In genomic region chr22:23908561-23909205, GRCh38 we compare ENCODE assay signal across 2 cellular contexts.
TF ChIP-seq lines count a peak whose summit lies in the region.

No MANE protein-coding gene starts in this region.

TF ChIP-seq in WTC11, 78 proteins besides CTCF, POLR2A, EP300 and RAD21:
- no peak for TF ChIP-seq USF2 (CRISPR knock-in tag; IDR thresholded peaks at IDR 0.05)
- TF ChIP-seq TEAD1 (CRISPR knock-in tag; IDR thresholded peaks at IDR 0.05) = no peak
- TF ChIP-seq CREB1 (CRISPR knock-in tag; IDR thresholded peaks at IDR 0.05) = no peak
- TF ChIP-seq KAT7 (CRISPR knock-in tag; IDR thresholded peaks at IDR 0.05; ENCODE audit: borderline replicate concordance) = no peak
- no peak for TF ChIP-seq SP1 (CRISPR knock-in tag; conservative IDR thresholded peaks at IDR 0.05)
- TF ChIP-seq ATF6 (CRISPR knock-in tag; IDR thresholded peaks at IDR 0.05) = no peak
- no peak for TF ChIP-seq IRF2 (CRISPR knock-in tag; IDR thresholded peaks at IDR 0.05; ENCODE audit: borderline replicate concordance, low read depth)
- no peak for TF ChIP-seq JUN (CRISPR knock-in tag; IDR thresholded peaks at IDR 0.05)
- no peak for TF ChIP-seq NFYB (CRISPR knock-in tag; conservative IDR thresholded peaks at IDR 0.05; ENCODE audit: low read depth)
- no peak for TF ChIP-seq ZNF121 (CRISPR knock-in tag; IDR thresholded peaks at IDR 0.05)
- TF ChIP-seq ZNF232 (CRISPR knock-in tag; IDR thresholded peaks at IDR 0.05) = no peak
TF ChIP-seq in WTC11: peak in this region for 0.

TF ChIP-seq in HepG2, 621 proteins besides CTCF, POLR2A, EP300 and RAD21:
- TF ChIP-seq GATAD2A (CRISPR knock-in tag; IDR thresholded peaks at IDR 0.05) = 0 out of 2 replicates have a peak, but pooled peaks have one; percentile 20
- TF ChIP-seq ERF (CRISPR knock-in tag; IDR thresholded peaks at IDR 0.05) = 0 out of 2 replicates have a peak, but pooled peaks have one; percentile 13
- TF ChIP-seq MLLT10 (CRISPR knock-in tag; IDR thresholded peaks at IDR 0.05) = no peak
- TF ChIP-seq MAX (IDR thresholded peaks at IDR 0.05) = peak; percentile 24; the same call in 1 of the 2 replicates
- TF ChIP-seq HNF4A (CRISPR knock-in tag; IDR thresholded peaks at IDR 0.05) = peak; percentile 58; the same call in 1 of the 2 replicates
TF ChIP-seq in HepG2: peak in this region for 4.
